25 cellular contexts compared by ENCODE assay signal in genomic region chr2:95271381-95271971, GRCh38. TPM values are rescaled to one million over a fixed set of nuclear protein-coding genes. Genes with fewer than 3 reads are reported as not detected.
DNase-seq lines count a peak whose midpoint lies in the region; ATAC-seq and TF ChIP-seq lines count a peak whose summit lies in the region.
"Had no signal": no experiment of that assay in that cellular context is flagged by ENCODE, and none has a peak within 500 bp of the region (broad histone marks: within the 10 kb centered on the region; RNA-seq: fewer than 3 reads in every experiment).

No MANE protein-coding gene starts in this region.

- no peaks in the 10 kb centered on the region for H3K36me3 ChIP-seq in heart right ventricle
- H3K36me3 ChIP-seq: right lobe of liver, uterus had no signal

- ATAC-seq in heart right ventricle = no peak
- ATAC-seq in natural killer cell treated with Interleukin-12 subunit alpha and Interleukin-12 subunit beta and Interleukin-15 and Interleukin-18, amount 100 ng/mL, for 72 hours = no peak
- ATAC-seq in GM19455 (IDR thresholded peaks at IDR 0.05; ENCODE audit: unreplicated experiment) = no peak
- ATAC-seq: foreskin keratinocyte, right lobe of liver had no signal

- no peaks in the 10 kb centered on the region for H3K4me1 Mint-ChIP-seq in natural killer cell treated with Interleukin-12 subunit alpha and Interleukin-12 subunit beta and Interleukin-15 and Interleukin-18, amount 100 ng/mL, for 72 hours (ENCODE audit: low read depth in 2 of 2)

- TF ChIP-seq CTCF in heart right ventricle (IDR thresholded peaks at IDR 0.05) (no peak), dorsolateral prefrontal cortex (IDR thresholded peaks at IDR 0.05 in 54 of 56, conservative IDR thresholded peaks at IDR 0.05 in 2 of 56; ENCODE audit: low read depth in 1 of 56, partially characterized antibody in 56 of 56) (no peak)

- no peaks in the 10 kb centered on the region for H3K27me3 ChIP-seq in heart right ventricle
- no peaks in the 10 kb centered on the region for H3K27me3 ChIP-seq in dorsolateral prefrontal cortex
- H3K27me3 ChIP-seq: foreskin keratinocyte, right lobe of liver, uterus had no signal

- intact Hi-C loops in cardiac septum (cut with DNase I) = no loop called here
- intact Hi-C loops in heart right ventricle (cut with DNase I) = no loop called here
- intact Hi-C loops in dorsolateral prefrontal cortex (cut with DNase I) = no loop called here

- no peaks in the 10 kb centered on the region for H3K9me3 Mint-ChIP-seq in natural killer cell treated with Interleukin-12 subunit alpha and Interleukin-12 subunit beta and Interleukin-15 and Interleukin-18, amount 100 ng/mL, for 72 hours
- H3K9me3 Mint-ChIP-seq: CD4-positive, alpha-beta T cell had no signal

- H3K27me3 Mint-ChIP-seq in natural killer cell treated with Interleukin-12 subunit alpha and Interleukin-12 subunit beta and Interleukin-15 and Interleukin-18, amount 100 ng/mL, for 72 hours = no peaks in the 10 kb centered on the region
- H3K27me3 Mint-ChIP-seq: CD4-positive, alpha-beta T cell had no signal

- H3K27ac ChIP-seq in heart right ventricle = no peak overlapping the region
- no peak overlapping the region for H3K27ac ChIP-seq in dorsolateral prefrontal cortex
- H3K27ac ChIP-seq: foreskin keratinocyte, right lobe of liver, uterus had no signal

- H3K4me1 ChIP-seq in heart right ventricle = no peaks in the 10 kb centered on the region
- H3K4me1 ChIP-seq: uterus had no signal

- DNase-seq in cardiac septum (ENCODE audit: low spot score) = peak; percentile 62
- DNase-seq in heart right ventricle = no peak
- DNase-seq in dorsolateral prefrontal cortex = peak in 6 of 10 donors; percentile 5 to 32 (median 16)
- DNase-seq in natural killer cell treated with Interleukin-12 subunit alpha and Interleukin-12 subunit beta and Interleukin-15 and Interleukin-18, amount 100 ng/mL, for 72 hours (ENCODE audit: low spot score) = peak; percentile 54
- DNase-seq in ureter (ENCODE audit: low spot score) = peak; percentile 40
- no peak for DNase-seq in dedifferentiated amniotic fluid mesenchymal stem cell (ENCODE audit: extremely low spot score)
- DNase-seq in NCI-H526 (lab: John Stamatoyannopoulos, UW) = no peak
- DNase-seq: activated gamma-delta T cell treated with Interleukin-2 at 50 U/mL for 16 hours; amygdala; erythroblast; foreskin keratinocyte; H7; hippocampal formation; mammary epithelial cell; NCI-H2081; NCI-H446; OCI-M1; Right ventricle myocardium superior; stimulated activated CD4-positive, alpha-beta T cell treated with anti-CD3 and anti-CD28 coated beads, Interleukin-15, amount 100 ng/mL, for 24 hours; SW 1271; uterus had no signal

- H3K4me3 Mint-ChIP-seq in natural killer cell treated with Interleukin-12 subunit alpha and Interleukin-12 subunit beta and Interleukin-15 and Interleukin-18, amount 100 ng/mL, for 72 hours = no peak overlapping the region
- H3K4me3 Mint-ChIP-seq: CD4-positive, alpha-beta T cell had no signal

- no peaks in the 10 kb centered on the region for H3K36me3 Mint-ChIP-seq in natural killer cell treated with Interleukin-12 subunit alpha and Interleukin-12 subunit beta and Interleukin-15 and Interleukin-18, amount 100 ng/mL, for 72 hours

- H3K4me3 ChIP-seq in heart right ventricle (no peak overlapping the region), dorsolateral prefrontal cortex (no peak overlapping the region)
- H3K4me3 ChIP-seq: right lobe of liver, uterus had no signal

- WGBS in heart right ventricle, 2 donors = 82 to 90% methylated on average over 6 of the region's 6 CpGs

- no peak overlapping the region for H3K27ac Mint-ChIP-seq in natural killer cell treated with Interleukin-12 subunit alpha and Interleukin-12 subunit beta and Interleukin-15 and Interleukin-18, amount 100 ng/mL, for 72 hours
- H3K27ac Mint-ChIP-seq: CD4-positive, alpha-beta T cell had no signal

- H3K9me3 ChIP-seq in heart right ventricle = no peaks in the 10 kb centered on the region
- H3K9me3 ChIP-seq: right lobe of liver, uterus had no signal

RNA-seq across cellular contexts. Expression of gene PROM2, which starts 2.8 kb away (rescaled TPM):
- total RNA-seq in cardiac septum (0.83 TPM), heart right ventricle (1 to 10 TPM in 4 of 10 donors, under 1 TPM in 6; 0.32 to 2.5 (median 0.94) TPM), dorsolateral prefrontal cortex (10 to 100 TPM in 36 of 120 experiments, 1 to 10 TPM in 84; 4.2 to 20.6 (median 8.8) TPM), ureter (176 TPM)
- polyA plus RNA-seq in heart right ventricle = 1 to 10 TPM in 1 of 2 donors, under 1 TPM in 1; 0.72 to 3.4 TPM
- 1 to 10 TPM in 1 of 2 donors, under 1 TPM in 1; 0.95 to 1.1 TPM for total RNA-seq in natural killer cell treated with Interleukin-12 subunit alpha and Interleukin-12 subunit beta and Interleukin-15 and Interleukin-18, amount 100 ng/mL, for 72 hours

RNA-seq across cellular contexts. Expression of gene KCNIP3, which starts 25.7 kb away (rescaled TPM):
- 6.5 TPM for total RNA-seq in cardiac septum
- total RNA-seq in heart right ventricle = 1 to 10 TPM; 2.1 to 8.0 (median 3.9) TPM
- polyA plus RNA-seq in heart right ventricle = 1 to 10 TPM; 3.6 to 6.8 TPM
- 100 to 1,000 TPM in 1 of 120 experiments, 10 to 100 TPM in 119; 28.2 to 102 (median 60.5) TPM for total RNA-seq in dorsolateral prefrontal cortex
- total RNA-seq in natural killer cell treated with Interleukin-12 subunit alpha and Interleukin-12 subunit beta and Interleukin-15 and Interleukin-18, amount 100 ng/mL, for 72 hours = not detected
- total RNA-seq in ureter = 6.2 TPM
- total RNA-seq: G401 had no signal

Comparison
In these comparisons a context has a peak if more than half of its experiments do, and no peak if none do; other contexts are left out.
1. DNase-seq: peak in cardiac septum (single experiment), dorsolateral prefrontal cortex (6 of 10), natural killer cell treated with Interleukin-12 subunit alpha and Interleukin-12 subunit beta and Interleukin-15 and Interleukin-18, amount 100 ng/mL, for 72 hours (single experiment) and ureter (single experiment); none in heart right ventricle (0 of 2), dedifferentiated amniotic fluid mesenchymal stem cell (single experiment) and NCI-H526 (0 of 2).